8 cellular contexts compared by ENCODE assay signal in the genomic region with DNA sequence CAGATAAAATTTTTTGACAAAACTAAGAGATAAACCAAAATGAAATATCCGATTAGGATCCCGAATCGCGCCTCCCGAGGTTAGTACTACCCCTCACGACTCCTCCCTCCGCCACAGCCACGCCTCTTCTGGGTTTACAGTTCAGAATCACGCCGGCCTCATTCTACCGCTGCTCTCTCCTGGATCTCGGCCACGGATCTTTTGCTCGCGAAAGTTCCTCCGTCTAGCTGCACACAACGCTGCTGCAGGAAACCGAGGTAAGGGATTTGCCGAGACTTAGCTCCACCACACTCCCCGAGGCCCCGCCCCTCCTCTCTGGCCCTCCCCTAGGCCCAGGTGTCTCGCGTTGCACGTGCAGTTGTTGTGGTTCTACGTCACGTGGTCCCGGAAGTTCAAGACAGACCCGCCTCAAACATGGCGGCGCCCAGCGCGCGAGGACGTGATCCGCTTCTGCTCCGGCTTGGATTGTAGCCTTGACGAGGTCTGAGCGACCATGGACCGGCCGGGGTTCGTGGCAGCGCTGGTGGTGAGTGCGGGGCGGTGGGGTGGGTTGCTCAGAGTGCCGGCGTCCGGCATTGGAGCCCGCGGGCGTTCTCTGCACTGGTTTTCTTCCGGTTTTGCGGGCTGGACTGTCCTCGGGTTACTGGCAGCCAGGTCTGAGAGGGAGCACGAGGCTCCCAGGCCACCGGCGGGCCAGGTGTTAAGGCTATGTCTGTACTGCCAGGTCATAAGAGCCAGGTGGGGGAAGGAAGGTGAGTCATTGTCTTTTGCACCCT.
DNase-seq lines count a peak whose midpoint lies in the region; ATAC-seq lines count a peak whose summit lies in the region.

A gene with protein sequence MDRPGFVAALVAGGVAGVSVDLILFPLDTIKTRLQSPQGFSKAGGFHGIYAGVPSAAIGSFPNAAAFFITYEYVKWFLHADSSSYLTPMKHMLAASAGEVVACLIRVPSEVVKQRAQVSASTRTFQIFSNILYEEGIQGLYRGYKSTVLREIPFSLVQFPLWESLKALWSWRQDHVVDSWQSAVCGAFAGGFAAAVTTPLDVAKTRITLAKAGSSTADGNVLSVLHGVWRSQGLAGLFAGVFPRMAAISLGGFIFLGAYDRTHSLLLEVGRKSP (plus strand): TSS at position 400 of the 776 bp plus-strand sequence. CDS start 94 bp downstream, at position 494.

- ATAC-seq in GM19023 (IDR thresholded peaks at IDR 0.05; ENCODE audit: unreplicated experiment): peak; percentile 100
- peak; percentile 99 for ATAC-seq in HG03280 (IDR thresholded peaks at IDR 0.05; ENCODE audit: unreplicated experiment)

- DNase-seq in AG08396 (ENCODE audit: low spot score) (peak; percentile 97), NCI-H345 treated with DMSO at 0.1 percent for 48 hours (lab: John Stamatoyannopoulos, UW; ENCODE audit: unreplicated experiment) (peak; percentile 74), inferior parietal cortex (ENCODE audit: extremely low spot score) (peak; percentile 91)
- peak; percentile 89 to 94 (median 93) for DNase-seq in activated CD4-positive, CD25-positive, alpha-beta regulatory T cell (lab: John Stamatoyannopoulos, UW)
- DNase-seq in central memory CD4-positive, alpha-beta T cell: peak; percentile 98
- peak; percentile 92 to 95 for DNase-seq in stimulated activated CD4-positive, alpha-beta T cell treated with anti-CD3 and anti-CD28 coated beads, Interleukin-12 subunit alpha, Interleukin-12 subunit beta, amount 100 ng/mL, for 24 hours (ENCODE audit: low read depth in 2 of 2)

Comparison
In these comparisons a context has a peak if more than half of its experiments do, and no peak if none do; other contexts are left out.
1. Peak in every context shown above with its lines: DNase-seq and ATAC-seq.